In the genomic region with DNA sequence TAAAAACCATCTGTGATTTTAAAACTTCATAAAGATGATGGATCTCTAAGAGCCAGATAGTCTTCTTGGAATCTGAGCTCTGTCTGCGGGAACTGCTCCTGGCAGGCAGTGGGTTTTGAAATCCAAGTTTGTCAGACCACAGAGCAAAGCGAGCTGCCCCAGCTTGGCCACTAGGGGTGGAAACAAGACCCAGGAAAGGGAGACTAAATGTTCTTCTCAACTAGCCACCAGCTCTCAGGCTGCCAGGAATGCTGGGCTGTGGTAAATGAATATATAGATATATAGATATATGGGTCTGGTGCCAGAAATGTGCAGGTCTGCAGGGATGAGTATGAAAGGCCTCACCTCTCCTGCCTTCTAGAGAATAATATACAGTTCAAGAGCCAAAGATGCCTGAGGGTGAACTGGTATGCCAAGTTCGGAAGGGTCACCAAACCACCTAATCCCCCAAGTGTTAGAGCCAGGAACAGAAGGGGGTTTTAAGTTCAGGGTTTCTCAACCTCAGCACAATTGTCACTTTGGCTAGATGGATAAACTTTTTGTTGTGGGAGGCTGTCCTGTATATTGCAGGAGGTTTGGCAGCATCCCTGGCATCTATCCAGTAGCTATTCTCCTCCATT, we compare ENCODE assay signal across 8 cellular contexts.
DNase-seq lines count a peak whose midpoint lies in the region; ATAC-seq and TF ChIP-seq lines count a peak whose summit lies in the region.

No MANE protein-coding gene starts in this region.

- peak overlapping the region; percentile 26 to 70 (median 58) for H3K27ac ChIP-seq in esophagus muscularis mucosa (replicated peaks in 1 of 4)
- H3K27ac ChIP-seq in ovary: no peak overlapping the region

- H3K4me3 ChIP-seq in esophagus muscularis mucosa (no peak overlapping the region), ovary (no peak overlapping the region)

- H3K36me3 ChIP-seq in esophagus muscularis mucosa (no peaks in the 10 kb centered on the region), ovary (no peaks in the 10 kb centered on the region)

- TF ChIP-seq EP300 in esophagus muscularis mucosa (IDR thresholded peaks at IDR 0.05) (no peak), ovary (IDR thresholded peaks at IDR 0.05) (no peak)

- DNase-seq in ELF-1 (ENCODE audit: low read depth, low spot score): peak; percentile 68
- DNase-seq in NCI-H82 (lab: John Stamatoyannopoulos, UW): peak; percentile 51
- no peak for DNase-seq in esophagus muscularis mucosa (ENCODE audit: extremely low spot score)
- peak in 3 of 5 donors; percentile 42 to 66 (median 43) for DNase-seq in ovary
- no peak for DNase-seq in activated naive CD4-positive, alpha-beta T cell treated with anti-CD3 and anti-CD28 coated beads, Interleukin-2, amount 50 U/mL, for 16 hours
- no peak for DNase-seq in NCI-H128 (lab: John Stamatoyannopoulos, UW; ENCODE audit: unreplicated experiment)

- TF ChIP-seq CTCF in esophagus muscularis mucosa (IDR thresholded peaks at IDR 0.05): peak; percentile 24 to 57 (median 47)
- TF ChIP-seq CTCF in ovary (IDR thresholded peaks at IDR 0.05): no peak

- WGBS in esophagus muscularis mucosa: 63% methylated on average over 3 of the region's 3 CpGs
- 49 to 76% (median 60%) methylated on average over 3 of the region's 3 CpGs for WGBS in ovary, 3 donors

- TF ChIP-seq POLR2A in esophagus muscularis mucosa (IDR thresholded peaks at IDR 0.05; ENCODE audit: low read depth) (no peak), ovary (IDR thresholded peaks at IDR 0.05) (no peak)

- no peaks in the 10 kb centered on the region for H3K9me3 ChIP-seq in esophagus muscularis mucosa
- H3K9me3 ChIP-seq in ovary: no peaks in the 10 kb centered on the region

- ATAC-seq in GM21786 (IDR thresholded peaks at IDR 0.05; ENCODE audit: unreplicated experiment): no peak
- ATAC-seq in GM21526 (IDR thresholded peaks at IDR 0.05; ENCODE audit: low FRiP score, unreplicated experiment): no peak

- intact Hi-C loops in esophagus muscularis mucosa (cut with DNase I) (no loop called here), ovary (cut with DNase I) (no loop called here)

- H3K4me1 ChIP-seq in esophagus muscularis mucosa (peaks cover 0 to 76% (median 64%) of the 10 kb centered on the region in 4 donors), ovary (ENCODE audit: insufficient read depth) (peaks cover 2% of the 10 kb centered on the region)

- H3K27me3 ChIP-seq in esophagus muscularis mucosa (no peaks in the 10 kb centered on the region), ovary (no peaks in the 10 kb centered on the region)

Comparison
In these comparisons a context has a peak if more than half of its experiments do, and no peak if none do; other contexts are left out.
1. DNase-seq: peak in ELF-1 (single experiment), NCI-H82 (single experiment) and ovary (3 of 5); none in esophagus muscularis mucosa (single experiment), activated naive CD4-positive, alpha-beta T cell treated with anti-CD3 and anti-CD28 coated beads, Interleukin-2, amount 50 U/mL, for 16 hours (single experiment) and NCI-H128 (single experiment).
2. H3K27ac ChIP-seq: peak in esophagus muscularis mucosa (4 of 4); none in ovary (0 of 2).
3. CTCF ChIP-seq: peak in esophagus muscularis mucosa (3 of 3); none in ovary (0 of 3).